Comparison of ENCODE assay signal across 9 cellular contexts in the genomic region with DNA sequence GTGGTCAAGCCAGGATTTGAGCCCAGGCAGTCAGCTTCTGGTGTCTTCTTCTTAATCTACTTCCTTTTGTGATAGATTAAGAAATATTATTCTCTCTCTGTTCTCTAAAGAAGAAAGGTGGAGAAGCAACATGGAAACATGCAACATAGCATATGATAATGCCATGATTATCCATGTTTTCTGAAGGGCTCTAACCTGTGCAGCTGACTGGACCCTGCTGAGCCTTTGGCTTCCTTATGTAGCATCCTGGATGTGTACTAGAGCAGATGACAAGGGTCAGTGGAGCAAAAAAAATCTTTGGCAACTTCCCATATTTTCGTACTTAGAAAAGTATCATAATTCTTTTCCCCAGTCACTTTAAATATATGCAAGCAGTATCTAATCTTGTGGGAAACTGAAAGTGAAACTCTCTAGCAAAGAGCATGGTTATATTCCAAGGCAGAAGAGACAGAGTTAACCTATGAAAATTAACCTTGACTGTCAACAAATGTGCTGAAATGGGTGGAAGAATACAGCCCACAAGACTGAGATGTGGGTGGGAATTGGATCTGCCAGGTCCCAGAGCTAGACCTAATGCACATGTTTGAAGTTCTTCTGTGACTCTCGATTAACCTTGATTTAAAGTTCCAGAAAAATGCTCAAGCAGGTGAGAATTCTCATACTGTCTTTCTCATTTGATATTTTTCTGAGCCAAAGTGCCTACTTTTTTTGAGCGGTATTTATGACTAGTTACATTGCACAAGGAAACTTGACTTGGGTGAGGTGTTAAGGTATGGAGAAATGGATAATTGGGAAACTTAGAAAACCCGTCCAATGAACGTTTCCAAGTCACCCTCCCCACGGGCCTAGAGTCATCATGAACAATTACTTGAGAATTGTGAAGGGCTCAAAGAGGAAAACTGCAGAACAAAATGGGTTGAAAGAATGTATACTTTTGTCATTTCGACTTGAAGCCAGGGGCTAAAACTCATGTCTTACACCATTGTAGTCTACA.
DNase-seq lines count a peak whose midpoint lies in the region; ATAC-seq and TF ChIP-seq lines count a peak whose summit lies in the region.
"Had no signal": no experiment of that assay in that cellular context is flagged by ENCODE, and none has a peak within 500 bp of the region (broad histone marks: within the 10 kb centered on the region; RNA-seq: fewer than 3 reads in every experiment).

No MANE protein-coding gene starts in this region.

- H3K4me3 Mint-ChIP-seq in activated T-helper 1 cell treated with anti-CD3 and anti-CD28 coated beads, Interleukin-12 subunit alpha, Interleukin-12 subunit beta, Interleukin-2, Interleukin-4 antibody, amounts not matched to agents 30 ng/mL and 10 ng/mL and 1 ng/mL, durations not matched to agents 14 hours and 24 hours and 36 hours, result peak overlapping the region; percentile 68
- peak overlapping the region; percentile 30 for H3K4me3 Mint-ChIP-seq in natural killer cell treated with Interleukin-12 subunit alpha and Interleukin-12 subunit beta and Interleukin-15 and Interleukin-18, amount 100 ng/mL, for 72 hours

- no peaks in the 10 kb centered on the region for H3K9me3 Mint-ChIP-seq in activated T-helper 1 cell treated with anti-CD3 and anti-CD28 coated beads, Interleukin-12 subunit alpha, Interleukin-12 subunit beta, Interleukin-2, Interleukin-4 antibody, amounts not matched to agents 30 ng/mL and 10 ng/mL and 1 ng/mL, durations not matched to agents 14 hours and 24 hours and 36 hours
- no peaks in the 10 kb centered on the region for H3K9me3 Mint-ChIP-seq in natural killer cell treated with Interleukin-12 subunit alpha and Interleukin-12 subunit beta and Interleukin-15 and Interleukin-18, amount 100 ng/mL, for 72 hours

- peaks cover 4% of the 10 kb centered on the region for H3K36me3 Mint-ChIP-seq in activated T-helper 1 cell treated with anti-CD3 and anti-CD28 coated beads, Interleukin-12 subunit alpha, Interleukin-12 subunit beta, Interleukin-2, Interleukin-4 antibody, amounts not matched to agents 30 ng/mL and 10 ng/mL and 1 ng/mL, durations not matched to agents 14 hours and 24 hours and 36 hours (ENCODE audit: low read depth)
- H3K36me3 Mint-ChIP-seq in natural killer cell treated with Interleukin-12 subunit alpha and Interleukin-12 subunit beta and Interleukin-15 and Interleukin-18, amount 100 ng/mL, for 72 hours, result no peaks in the 10 kb centered on the region

- intact Hi-C loops in activated T-helper 1 cell treated with anti-CD3 and anti-CD28 coated beads, Interleukin-12 subunit alpha, Interleukin-12 subunit beta, Interleukin-2, Interleukin-4 antibody, amounts not matched to agents 30 ng/mL and 10 ng/mL and 1 ng/mL, durations not matched to agents 14 hours and 24 hours and 36 hours (cut with micrococcal nuclease), result loop anchor here (2.0 kb wide), 1 partner anchor 40 kb away; no protein-coding TSS in a partner anchor

- no peaks in the 10 kb centered on the region for H3K36me3 ChIP-seq in BE2C

- peak overlapping the region; percentile 58 for H3K27ac Mint-ChIP-seq in activated T-helper 1 cell treated with anti-CD3 and anti-CD28 coated beads, Interleukin-12 subunit alpha, Interleukin-12 subunit beta, Interleukin-2, Interleukin-4 antibody, amounts not matched to agents 30 ng/mL and 10 ng/mL and 1 ng/mL, durations not matched to agents 14 hours and 24 hours and 36 hours
- H3K27ac Mint-ChIP-seq in natural killer cell treated with Interleukin-12 subunit alpha and Interleukin-12 subunit beta and Interleukin-15 and Interleukin-18, amount 100 ng/mL, for 72 hours, result peak overlapping the region in 1 of 2 donors; percentile 36

- no peak for TF ChIP-seq CTCF in BE2C (IDR thresholded peaks at IDR 0.05; ENCODE audit: low read depth, low read length)

- no peaks in the 10 kb centered on the region for H3K27me3 ChIP-seq in BE2C

- no peaks in the 10 kb centered on the region for H3K4me1 ChIP-seq in BE2C

- H3K4me1 Mint-ChIP-seq in activated T-helper 1 cell treated with anti-CD3 and anti-CD28 coated beads, Interleukin-12 subunit alpha, Interleukin-12 subunit beta, Interleukin-2, Interleukin-4 antibody, amounts not matched to agents 30 ng/mL and 10 ng/mL and 1 ng/mL, durations not matched to agents 14 hours and 24 hours and 36 hours (ENCODE audit: low read depth), result peaks cover 63% of the 10 kb centered on the region
- peaks cover 7 to 21% of the 10 kb centered on the region in 2 donors for H3K4me1 Mint-ChIP-seq in natural killer cell treated with Interleukin-12 subunit alpha and Interleukin-12 subunit beta and Interleukin-15 and Interleukin-18, amount 100 ng/mL, for 72 hours (ENCODE audit: low read depth in 2 of 2)

- ATAC-seq in HG03108 (IDR thresholded peaks at IDR 0.05; ENCODE audit: unreplicated experiment), result peak; percentile 40
- peak; percentile 68 to 70 for ATAC-seq in natural killer cell treated with Interleukin-12 subunit alpha and Interleukin-12 subunit beta and Interleukin-15 and Interleukin-18, amount 100 ng/mL, for 72 hours

- H3K27me3 Mint-ChIP-seq in activated T-helper 1 cell treated with anti-CD3 and anti-CD28 coated beads, Interleukin-12 subunit alpha, Interleukin-12 subunit beta, Interleukin-2, Interleukin-4 antibody, amounts not matched to agents 30 ng/mL and 10 ng/mL and 1 ng/mL, durations not matched to agents 14 hours and 24 hours and 36 hours (ENCODE audit: insufficient read depth), result no peaks in the 10 kb centered on the region
- H3K27me3 Mint-ChIP-seq in natural killer cell treated with Interleukin-12 subunit alpha and Interleukin-12 subunit beta and Interleukin-15 and Interleukin-18, amount 100 ng/mL, for 72 hours, result no peaks in the 10 kb centered on the region

- H3K9me3 ChIP-seq in BE2C, result no peaks in the 10 kb centered on the region

- DNase-seq in NCI-H1092 treated with DMSO at 0.1 percent for 48 hours (lab: John Stamatoyannopoulos, UW) (peak; percentile 30), NCI-H1092 (lab: John Stamatoyannopoulos, UW) (no peak), BE2C (no peak), C1 segment of cervical spinal cord (lab: John Stamatoyannopoulos, UW) (no peak), HUDEP-2 (lab: John Stamatoyannopoulos, UW; ENCODE audit: unreplicated experiment in 76 of 76) (no peak)
- no peak for DNase-seq in activated T-helper 1 cell treated with anti-CD3 and anti-CD28 coated beads, Interleukin-12 subunit alpha, Interleukin-12 subunit beta, Interleukin-2, Interleukin-4 antibody, amounts not matched to agents 30 ng/mL and 10 ng/mL and 1 ng/mL, durations not matched to agents 14 hours and 24 hours and 36 hours (ENCODE audit: low spot score)
- DNase-seq in natural killer cell treated with Interleukin-12 subunit alpha and Interleukin-12 subunit beta and Interleukin-15 and Interleukin-18, amount 100 ng/mL, for 72 hours (ENCODE audit: low spot score), result no peak

- H3K4me3 ChIP-seq in BE2C (ENCODE audit: low read depth, low read length), result no peak overlapping the region
- H3K4me3 ChIP-seq: skin epidermis had no signal
